ENCODE assay signal across 23 cellular contexts in the genomic region with DNA sequence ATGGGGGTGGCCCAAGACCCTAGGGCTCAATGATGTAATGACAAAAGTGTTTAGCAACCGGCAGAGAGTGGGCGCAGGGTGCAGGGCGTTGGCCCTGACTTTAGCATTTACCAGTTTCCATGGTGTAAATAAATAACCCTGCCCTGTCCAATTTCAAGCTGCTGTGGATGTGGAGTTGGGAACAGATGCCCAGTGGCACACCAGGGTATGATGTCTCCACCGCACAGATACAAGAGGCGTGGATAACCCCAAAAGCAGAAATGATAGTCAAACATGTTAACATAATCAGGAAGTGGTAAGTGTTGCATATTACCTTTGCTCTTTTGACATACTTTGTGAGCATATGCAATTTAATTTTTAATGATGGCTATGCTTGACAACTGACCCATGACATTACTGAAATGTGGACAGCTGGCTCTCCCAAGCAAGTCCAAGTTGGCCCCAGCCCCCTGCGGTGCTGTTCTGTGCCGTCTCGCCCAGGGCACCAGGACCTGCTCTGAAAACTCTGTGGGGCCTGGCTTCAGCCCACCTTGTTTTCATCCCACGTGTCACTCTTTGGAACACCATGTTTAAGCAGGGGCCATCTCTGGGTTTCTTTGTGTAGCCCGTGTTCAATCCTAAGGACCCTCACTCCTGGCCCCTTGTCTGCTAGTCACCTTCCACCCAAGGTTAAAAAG. TPM values are rescaled to one million over a fixed set of nuclear protein-coding genes. Genes with fewer than 3 reads are reported as not detected.
A peak's percentile ranks its signal among the peaks of the same experiment; 100 is the strongest.
DNase-seq lines count a peak whose midpoint lies in the region; ATAC-seq and TF ChIP-seq lines count a peak whose summit lies in the region.
"Had no signal": no experiment of that assay in that cellular context is flagged by ENCODE, and none has a peak within 500 bp of the region (broad histone marks: within the 10 kb centered on the region; RNA-seq: fewer than 3 reads in every experiment).

No MANE protein-coding gene starts in this region.

- H3K27me3 Mint-ChIP-seq in MCF 10A (ENCODE audit: insufficient read depth, unreplicated experiment): no peaks in the 10 kb centered on the region

- H3K4me3 ChIP-seq in mammary epithelial cell (replicated peaks in 1 of 3; ENCODE audit: insufficient read depth in 1 of 3, low read depth in 2 of 3, low read length in 3 of 3) (no peak overlapping the region), upper lobe of right lung (no peak overlapping the region), adrenal gland (no peak overlapping the region)
- H3K4me3 ChIP-seq: BLaER1, SJCRH30 had no signal

- H3K9ac ChIP-seq in mammary epithelial cell (ENCODE audit: insufficient read depth, low read length): no peak overlapping the region
- H3K9ac ChIP-seq: BLaER1 had no signal

- H3K27me3 ChIP-seq in mammary epithelial cell (ENCODE audit: insufficient read depth, low read length) (no peaks in the 10 kb centered on the region), upper lobe of right lung (no peaks in the 10 kb centered on the region), adrenal gland (no peaks in the 10 kb centered on the region)
- H3K27me3 ChIP-seq: BLaER1, SJCRH30 had no signal

- H4K20me1 ChIP-seq in mammary epithelial cell (ENCODE audit: insufficient read depth, low read length): no peaks in the 10 kb centered on the region

- no peak overlapping the region for H2AFZ ChIP-seq in mammary epithelial cell (ENCODE audit: low read depth, low read length)

- TF ChIP-seq CTCF in MCF 10A (IDR thresholded peaks at IDR 0.05; ENCODE audit: unreplicated experiment): no peak
- no peak for TF ChIP-seq CTCF in mammary epithelial cell (conservative IDR thresholded peaks at IDR 0.05 in 1 of 2, IDR thresholded peaks at IDR 0.05 in 1 of 2; ENCODE audit: extremely low read depth in 1 of 2, insufficient read depth in 1 of 2, low read depth in 1 of 2, low read length in 2 of 2)
- TF ChIP-seq CTCF in upper lobe of right lung (IDR thresholded peaks at IDR 0.05): no peak
- no peak for TF ChIP-seq CTCF in adrenal gland (IDR thresholded peaks at IDR 0.05)

- CTCF ChIA-PET in MCF 10A (lab: Yijun Ruan, JAX) (interaction anchor here (0.9 kb wide), 1 partner anchor 11 kb away, joined by 4 read pairs; no protein-coding TSS in a partner anchor), mammary epithelial cell (lab: Charles Lee; ENCODE audit: low non-redundant PET) (no interaction called here)

- no peak overlapping the region for H3K27ac ChIP-seq in mammary epithelial cell (ENCODE audit: insufficient read depth, low read depth, low read length)
- H3K27ac ChIP-seq in upper lobe of right lung: peak overlapping the region; percentile 30
- H3K27ac ChIP-seq in adrenal gland: no peak overlapping the region
- H3K27ac ChIP-seq: 22Rv1, BLaER1, SJCRH30 had no signal

- no peak overlapping the region for H3K4me2 ChIP-seq in mammary epithelial cell (ENCODE audit: insufficient read depth, low read depth, low read length)
- H3K4me2 ChIP-seq: BLaER1 had no signal

- peak overlapping the region; percentile 12 for H3K27ac Mint-ChIP-seq in MCF 10A (ENCODE audit: low read depth, unreplicated experiment)
- H3K27ac Mint-ChIP-seq: natural killer cell treated with Interleukin-12 subunit alpha and Interleukin-12 subunit beta and Interleukin-15 and Interleukin-18, amount 100 ng/mL, for 72 hours had no signal

- DNase-seq in MCF 10A (ENCODE audit: unreplicated experiment) (no peak), mammary epithelial cell (no peak), SIG-M5 (lab: John Stamatoyannopoulos, UW) (peak; percentile 73), islet precursor cell (peak; percentile 29), upper lobe of right lung (peak; percentile 65), adrenal gland (no peak)
- no peak for DNase-seq in activated T-cell treated with anti-CD3 and anti-CD28 coated beads, Interleukin-2, amount 50 U/mL, for 48 hours
- DNase-seq: activated gamma-delta T cell treated with Interleukin-2 at 50 U/mL for 16 hours; anterior cingulate cortex; DMS 273 treated with DMSO at 0.1 percent for 48 hours; effector CD4-positive, alpha-beta T cell; GDM1; NCI-H187; NCI-H345; SJCRH30 had no signal

- H3K9me3 ChIP-seq in mammary epithelial cell (replicated peaks; ENCODE audit: insufficient read depth, low read length) (no peaks in the 10 kb centered on the region), upper lobe of right lung (no peaks in the 10 kb centered on the region), adrenal gland (replicated peaks in 1 of 3) (no peaks in the 10 kb centered on the region)
- H3K9me3 ChIP-seq: BLaER1, SJCRH30 had no signal

- BruUV-seq in MCF 10A (replicated peaks; lab: Mats Ljungman, UMichigan) (no TSS peak), mammary epithelial cell (replicated peaks; lab: Mats Ljungman, UMichigan) (no TSS peak)

- H3K36me3 ChIP-seq in mammary epithelial cell (ENCODE audit: insufficient read depth, low read length) (no peaks in the 10 kb centered on the region), upper lobe of right lung (no peaks in the 10 kb centered on the region), adrenal gland (replicated peaks in 1 of 2) (no peaks in the 10 kb centered on the region)
- H3K36me3 ChIP-seq: BLaER1, SJCRH30 had no signal

- no peak overlapping the region for H3K4me3 Mint-ChIP-seq in MCF 10A (ENCODE audit: unreplicated experiment)
- H3K4me3 Mint-ChIP-seq: natural killer cell treated with Interleukin-12 subunit alpha and Interleukin-12 subunit beta and Interleukin-15 and Interleukin-18, amount 100 ng/mL, for 72 hours had no signal

- intact Hi-C loops in MCF 10A (cut with micrococcal nuclease) (no loop called here), mammary epithelial cell (cut with micrococcal nuclease) (no loop called here), upper lobe of right lung (cut with DNase I) (no loop called here), adrenal gland (cut with DNase I) (no loop called here)

- peaks cover 7% of the 10 kb centered on the region for H3K36me3 Mint-ChIP-seq in MCF 10A (ENCODE audit: insufficient read depth, unreplicated experiment)
- H3K36me3 Mint-ChIP-seq: natural killer cell treated with Interleukin-12 subunit alpha and Interleukin-12 subunit beta and Interleukin-15 and Interleukin-18, amount 100 ng/mL, for 72 hours had no signal

- ATAC-seq in upper lobe of right lung (peak; percentile 67), HG03108 (IDR thresholded peaks at IDR 0.05; ENCODE audit: unreplicated experiment) (no peak)
- ATAC-seq: HepG2 had no signal

- POLR2A ChIA-PET in MCF 10A (lab: Yijun Ruan, JAX): no interaction called here

- peaks cover 58% of the 10 kb centered on the region for H3K4me1 ChIP-seq in mammary epithelial cell (ENCODE audit: insufficient read depth, low read length)
- peaks cover 20% of the 10 kb centered on the region for H3K4me1 ChIP-seq in upper lobe of right lung
- H3K4me1 ChIP-seq in adrenal gland (replicated peaks in 1 of 2): peaks cover 0 to 15% of the 10 kb centered on the region in 2 donors

- dilution Hi-C loops in mammary epithelial cell (cut with HindIII; ENCODE audit: low sequenced_read_pairs): no loop called here

- no peak for TF ChIP-seq POLR2A in adrenal gland (IDR thresholded peaks at IDR 0.05)

- H3K9me3 Mint-ChIP-seq in MCF 10A (ENCODE audit: unreplicated experiment): no peaks in the 10 kb centered on the region
- H3K9me3 Mint-ChIP-seq: natural killer cell treated with Interleukin-12 subunit alpha and Interleukin-12 subunit beta and Interleukin-15 and Interleukin-18, amount 100 ng/mL, for 72 hours had no signal

- in situ Hi-C loops in mammary epithelial cell (cut with MboI; ENCODE audit: low sequenced_read_pairs in 2 of 2): no loop called here

- H3K79me2 ChIP-seq in mammary epithelial cell (ENCODE audit: insufficient read depth, low read length): no peaks in the 10 kb centered on the region

- peaks cover 70% of the 10 kb centered on the region for H3K4me1 Mint-ChIP-seq in MCF 10A (ENCODE audit: insufficient read depth, unreplicated experiment)

- 88% methylated on average over 10 of the region's 10 CpGs for WGBS in mammary epithelial cell (ENCODE audit: low coverage, missing lambda C conversion rate)
- 69 to 77% (median 74%) methylated on average over 10 of the region's 10 CpGs for WGBS in adrenal gland, 4 donors

RNA-seq across cellular contexts. Expression of gene ANPEP, which starts 10.8 kb away (rescaled TPM):
- 252 and 294 TPM in 2 replicates for total RNA-seq in MCF 10A (2022)
- 1 to 10 TPM; 4.3 to 5.9 TPM for total RNA-seq in mammary epithelial cell
- polyA plus RNA-seq in mammary epithelial cell: 1.5 TPM
- polyA minus RNA-seq in mammary epithelial cell: not detected
- total RNA-seq in upper lobe of right lung: 42.6 TPM
- total RNA-seq in adrenal gland: 10 to 100 TPM in 5 of 8 donors, 1 to 10 TPM in 3; 5.2 to 26.7 (median 15.3) TPM
- polyA plus RNA-seq in adrenal gland: 10 to 100 TPM in 2 of 3 donors, 1 to 10 TPM in 1; 5.5 to 35.8 (median 17.5) TPM

RNA-seq across cellular contexts. Expression of gene MESP2, which starts 49.3 kb away (rescaled TPM):
- not detected in 2 replicates for total RNA-seq in MCF 10A (2022)
- total RNA-seq in mammary epithelial cell: under 1 TPM in 1 of 2 donors, not detected in 1; 0.31 TPM
- polyA plus RNA-seq in mammary epithelial cell: 0.10 TPM
- not detected for polyA minus RNA-seq in mammary epithelial cell
- total RNA-seq in upper lobe of right lung: not detected
- 1 to 10 TPM in 1 of 8 donors, under 1 TPM in 4, not detected in 3; 0.34 to 1.7 (median 0.72) TPM for total RNA-seq in adrenal gland
- under 1 TPM; 0.37 to 0.57 (median 0.40) TPM for polyA plus RNA-seq in adrenal gland
- total RNA-seq: HepG2; lung microvascular endothelial cell; natural killer cell treated with Interleukin-12 subunit alpha and Interleukin-12 subunit beta and Interleukin-15 and Interleukin-18, amount 100 ng/mL, for 72 hours; renal cortical epithelial cell; SJCRH30 had no signal
- polyA plus RNA-seq: fibroblast of lung, HepG2 had no signal

Comparison
In these comparisons a context has a peak if more than half of its experiments do, and no peak if none do; other contexts are left out.
1. DNase-seq: peak in SIG-M5 (single experiment), islet precursor cell (single experiment) and upper lobe of right lung (single experiment); none in MCF 10A (single experiment), mammary epithelial cell (single experiment), adrenal gland (0 of 7) and activated T-cell treated with anti-CD3 and anti-CD28 coated beads, Interleukin-2, amount 50 U/mL, for 48 hours (0 of 2).